19 cellular contexts compared by ENCODE assay signal in genomic region chr2:239828192-239828972, GRCh38.
DNase-seq lines count a peak whose midpoint lies in the region; ATAC-seq and TF ChIP-seq lines count a peak whose summit lies in the region.
"Had no signal": no experiment of that assay in that cellular context is flagged by ENCODE, and none has a peak within 500 bp of the region (broad histone marks: within the 10 kb centered on the region; RNA-seq: fewer than 3 reads in every experiment).

No MANE protein-coding gene starts in this region.

- TF ChIP-seq CTCF in endodermal cell (conservative IDR thresholded peaks at IDR 0.05) (no peak), osteocyte (IDR thresholded peaks at IDR 0.05) (no peak), uterus (IDR thresholded peaks at IDR 0.05) (no peak)

- peaks cover 7% of the 10 kb centered on the region for H3K4me1 ChIP-seq in endodermal cell (ENCODE audit: control insufficient read depth, insufficient read depth, low read length)
- no peaks in the 10 kb centered on the region for H3K4me1 ChIP-seq in uterus

- H3K27me3 ChIP-seq in endodermal cell (ENCODE audit: control insufficient read depth, insufficient read depth, low read length, poor library complexity, severe bottlenecking) (peaks cover 6% of the 10 kb centered on the region), uterus (no peaks in the 10 kb centered on the region)
- H3K27me3 ChIP-seq: brain microvascular endothelial cell had no signal

- no peak for ATAC-seq in Right ventricle myocardium inferior
- no peak for ATAC-seq in left ventricle myocardium superior
- ATAC-seq: right cardiac atrium had no signal

- H3K4me3 Mint-ChIP-seq in endodermal cell (no peak overlapping the region), osteocyte (ENCODE audit: unreplicated experiment) (no peak overlapping the region)
- H3K4me3 Mint-ChIP-seq: activated naive CD4-positive, alpha-beta T cell treated with anti-CD3 and anti-CD28 coated beads for 36 hours; HFFc6; memory B cell; nephron progenitor cell; T-helper 1 cell treated with Interleukin-12 subunit alpha and Interleukin-12 subunit beta and Interleukin-4 antibody, amounts not matched to agents 30 μg/mL and 1 μg/mL, for 36 hours had no signal

- peaks cover 16% of the 10 kb centered on the region for H3K27me3 Mint-ChIP-seq in endodermal cell (ENCODE audit: insufficient read depth)
- no peaks in the 10 kb centered on the region for H3K27me3 Mint-ChIP-seq in osteocyte (ENCODE audit: unreplicated experiment)

- no peak overlapping the region for H3K9ac ChIP-seq in endodermal cell (ENCODE audit: extremely low read depth, low read length, poor library complexity, severe bottlenecking)

- intact Hi-C loops in Right ventricle myocardium inferior (cut with DNase I) = no loop called here
- intact Hi-C loops in left ventricle myocardium superior (cut with micrococcal nuclease) = no loop called here
- intact Hi-C loops in uterus (cut with DNase I; ENCODE audit: low total_unique reads) = no loop called here

- DNase-seq in Right ventricle myocardium inferior (ENCODE audit: missing footprints) (peak; percentile 23), left ventricle myocardium superior (no peak), endodermal cell (peak; percentile 44), osteocyte (ENCODE audit: extremely low spot score, unreplicated experiment) (peak; percentile 80), uterus (peak; percentile 6 to 7), HT-29 (ENCODE audit: low spot score) (no peak), A172 (ENCODE audit: low spot score) (no peak), NCI-H1930 (lab: John Stamatoyannopoulos, UW) (no peak)
- DNase-seq: activated naive CD4-positive, alpha-beta T cell treated with anti-CD3 and anti-CD28 coated beads for 36 hours; brain microvascular endothelial cell; COR-L47; HFFc6; NCI-H187 treated with DMSO at 0.1 percent for 48 hours; NCI-H446 treated with DMSO at 0.1 percent for 48 hours; nephron progenitor cell; right cardiac atrium; Right ventricle myocardium superior had no signal

- H3K4me3 ChIP-seq in endodermal cell (ENCODE audit: low read length) (no peak overlapping the region), uterus (no peak overlapping the region)

- TF ChIP-seq POLR2A in uterus (IDR thresholded peaks at IDR 0.05) = no peak

- H3K9me3 Mint-ChIP-seq in endodermal cell (no peaks in the 10 kb centered on the region), osteocyte (ENCODE audit: unreplicated experiment) (peaks cover 14% of the 10 kb centered on the region)
- H3K9me3 Mint-ChIP-seq: activated naive CD4-positive, alpha-beta T cell treated with anti-CD3 and anti-CD28 coated beads for 36 hours; memory B cell; T-helper 1 cell treated with Interleukin-12 subunit alpha and Interleukin-12 subunit beta and Interleukin-4 antibody, amounts not matched to agents 30 μg/mL and 1 μg/mL, for 36 hours had no signal

- WGBS in endodermal cell (ENCODE audit: insufficient coverage in 1 of 2, insufficient read length in 1 of 2), 2 experiments = 80 to 93% methylated on average over 10 to 20 of the region's 20 CpGs

- H3K9me3 ChIP-seq in endodermal cell (ENCODE audit: control insufficient read depth, low read length) (no peaks in the 10 kb centered on the region), uterus (no peaks in the 10 kb centered on the region)

- no peaks in the 10 kb centered on the region for H3K36me3 Mint-ChIP-seq in endodermal cell (ENCODE audit: low read depth)
- H3K36me3 Mint-ChIP-seq in osteocyte (ENCODE audit: unreplicated experiment) = no peaks in the 10 kb centered on the region
- H3K36me3 Mint-ChIP-seq: memory B cell had no signal

- no peak overlapping the region for H3K27ac Mint-ChIP-seq in endodermal cell
- no peak overlapping the region for H3K27ac Mint-ChIP-seq in osteocyte (ENCODE audit: unreplicated experiment)
- H3K27ac Mint-ChIP-seq: activated naive CD4-positive, alpha-beta T cell treated with anti-CD3 and anti-CD28 coated beads for 36 hours; HFFc6; memory B cell; nephron progenitor cell; T-helper 1 cell treated with Interleukin-12 subunit alpha and Interleukin-12 subunit beta and Interleukin-4 antibody, amounts not matched to agents 30 μg/mL and 1 μg/mL, for 36 hours had no signal

- H3K36me3 ChIP-seq in endodermal cell (ENCODE audit: control insufficient read depth, insufficient read depth, low read length) = no peaks in the 10 kb centered on the region
- H3K36me3 ChIP-seq in uterus = no peaks in the 10 kb centered on the region
- H3K36me3 ChIP-seq: brain microvascular endothelial cell had no signal

- H3K4me1 Mint-ChIP-seq in endodermal cell (peaks cover 19% of the 10 kb centered on the region), osteocyte (ENCODE audit: unreplicated experiment) (no peaks in the 10 kb centered on the region)
- H3K4me1 Mint-ChIP-seq: memory B cell had no signal

- H3K27ac ChIP-seq in endodermal cell (ENCODE audit: low read depth, low read length) (no peak overlapping the region), uterus (no peak overlapping the region)
- H3K27ac ChIP-seq: brain microvascular endothelial cell had no signal

Comparison
In these comparisons a context has a peak if more than half of its experiments do, and no peak if none do; other contexts are left out.
1. DNase-seq: peak in Right ventricle myocardium inferior (single experiment), endodermal cell (single experiment), osteocyte (single experiment) and uterus (2 of 2); none in left ventricle myocardium superior (single experiment), HT-29 (single experiment), A172 (single experiment) and NCI-H1930 (0 of 2).